Comparison of ENCODE assay signal across 11 cellular contexts in genomic region chr2:45361666-45362065, GRCh38.
"Had no signal": no experiment of that assay in that cellular context is flagged by ENCODE, and none has a peak within 500 bp of the region (broad histone marks: within the 10 kb centered on the region; RNA-seq: fewer than 3 reads in every experiment).

No MANE protein-coding gene starts in this region.

- H3K4me3 Mint-ChIP-seq: GM23338, H9, HFFc6 had no signal

- H3K4me2 ChIP-seq: GM23338 had no signal

- H3K27ac ChIP-seq: GM23248 had no signal

- DNase-seq: GM23248, GOT3, H7, H9, HCEC 1CT, HFFc6 had no signal

- H3K36me3 ChIP-seq: HAP-1 had no signal

- ATAC-seq: GM23338, HCT116 had no signal

- H3K9me3 Mint-ChIP-seq: GM23338, H9 had no signal

- H3K4me1 Mint-ChIP-seq: GM23338 had no signal

- H3K4me3 ChIP-seq: GM23248, GM23338, HAP-1 had no signal

- H3K4me1 ChIP-seq: HAP-1 had no signal

- FAIRE-seq: H1, H54 had no signal

- H3K9me3 ChIP-seq: HAP-1 had no signal

- H2AFZ ChIP-seq: GM23248, GM23338 had no signal

- H3K9ac ChIP-seq: GM23248 had no signal

- H3K27ac Mint-ChIP-seq: GM23338, H9, HFFc6 had no signal
